Comparison of ENCODE assay signal across 8 cellular contexts in genomic region chr3:88239870-88240269, GRCh38.
"Had no signal": no experiment of that assay in that cellular context is flagged by ENCODE, and none has a peak within 500 bp of the region (broad histone marks: within the 10 kb centered on the region; RNA-seq: fewer than 3 reads in every experiment).

No MANE protein-coding gene starts in this region.

- H3K4me3 ChIP-seq: GM23248, K562 had no signal

- ATAC-seq: K562 had no signal

- H3K27ac ChIP-seq: GM23248 had no signal

- FAIRE-seq: H1, H54, HTR-8/SVneo, K562 had no signal

- DNase-seq: GM23248, H9, HCEC 1CT, IMR-90 had no signal
